In the genomic region with DNA sequence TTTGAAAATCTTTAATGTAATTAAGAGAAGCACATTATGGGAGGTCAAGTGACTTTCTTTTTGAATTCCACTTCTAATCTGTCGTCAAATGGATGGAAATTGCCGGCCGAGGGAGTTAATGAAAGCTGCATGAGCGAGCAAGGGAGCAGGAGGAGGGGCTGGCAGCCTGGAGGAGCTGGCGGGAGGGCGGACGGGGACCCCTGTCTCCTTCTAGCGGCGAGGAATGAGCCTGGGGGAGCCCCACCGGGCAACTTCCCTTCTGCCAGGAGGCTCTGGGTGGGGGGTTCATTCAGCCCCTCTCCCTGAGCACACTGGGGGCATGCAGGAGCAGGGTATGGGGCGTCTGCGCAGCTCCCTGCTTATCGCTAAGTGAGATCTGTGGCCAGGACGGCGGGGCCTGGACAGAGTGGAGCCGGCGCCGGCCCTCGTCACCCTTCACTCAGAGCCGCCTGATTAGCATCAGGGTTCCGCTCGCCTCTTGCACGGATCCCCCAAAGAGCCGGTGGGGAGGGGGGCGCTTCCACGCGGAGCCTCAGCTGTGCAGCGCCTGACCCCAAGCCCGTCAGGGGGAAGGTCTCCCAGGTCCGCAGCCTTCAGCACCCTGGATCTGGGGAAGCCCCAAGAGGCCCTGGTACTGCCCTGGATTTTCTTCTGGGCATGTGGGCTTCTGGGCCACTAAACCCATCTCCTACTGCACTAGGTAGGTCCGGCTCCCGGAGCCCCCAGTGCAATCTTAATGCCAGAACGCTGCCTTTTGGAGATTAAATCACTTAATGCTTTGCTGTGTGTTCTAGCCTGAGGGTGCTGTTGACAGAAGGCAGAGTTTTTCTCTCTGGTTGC, we compare ENCODE assay signal across 15 cellular contexts.
DNase-seq lines count a peak whose midpoint lies in the region; ATAC-seq and TF ChIP-seq lines count a peak whose summit lies in the region.
"Had no signal": no experiment of that assay in that cellular context is flagged by ENCODE, and none has a peak within 500 bp of the region (broad histone marks: within the 10 kb centered on the region; RNA-seq: fewer than 3 reads in every experiment).

No MANE protein-coding gene starts in this region.

- H3K36me3 Mint-ChIP-seq in neural progenitor cell = no peaks in the 10 kb centered on the region
- H3K36me3 Mint-ChIP-seq: CD4-positive, alpha-beta memory T cell had no signal

- H3K9me3 ChIP-seq in neural progenitor cell (ENCODE audit: low read depth) (no peaks in the 10 kb centered on the region), aorta (ENCODE audit: control insufficient read depth, low read length) (no peaks in the 10 kb centered on the region)

- 87 to 88% methylated on average over 33 of the region's 33 CpGs for WGBS in aorta, 2 donors

- H3K79me2 ChIP-seq in neural progenitor cell (ENCODE audit: low read depth) = no peaks in the 10 kb centered on the region

- H3K27ac Mint-ChIP-seq in neural progenitor cell = peak overlapping the region; percentile 42
- H3K27ac Mint-ChIP-seq: CD4-positive, alpha-beta memory T cell; stimulated activated naive CD8-positive, alpha-beta T cell treated with anti-CD3 and anti-CD28 coated beads, Interleukin-15, Interleukin-2, amounts not matched to agents 100 ng/mL and 50 ng/mL, for 24 hours had no signal

- no peak overlapping the region for H3K9ac ChIP-seq in neural progenitor cell

- DNase-seq in Right ventricle myocardium superior (no peak), Right ventricle myocardium inferior (ENCODE audit: missing footprints) (no peak), fibroblast of villous mesenchyme (ENCODE audit: low read depth) (peak; percentile 45), neural progenitor cell (ENCODE audit: low spot score) (no peak), aorta (no peak), DMS153 treated with DMSO at 0.1 percent for 48 hours (lab: John Stamatoyannopoulos, UW; ENCODE audit: unreplicated experiment) (no peak), NCI-H510A (lab: John Stamatoyannopoulos, UW) (no peak), hepatic stellate cell (ENCODE audit: low spot score) (no peak)
- DNase-seq: activated CD4-positive, CD25-positive, alpha-beta regulatory T cell; activated gamma-delta T cell; CD4-positive, alpha-beta memory T cell; NCI-H1694; NCI-H524; PC-9 had no signal

- H3K36me3 ChIP-seq in neural progenitor cell (no peaks in the 10 kb centered on the region), aorta (ENCODE audit: control insufficient read depth in 1 of 2, insufficient read depth in 2 of 2, low read length in 1 of 2) (no peaks in the 10 kb centered on the region)

- intact Hi-C loops in Right ventricle myocardium superior (cut with DNase I) (no loop called here), Right ventricle myocardium inferior (cut with DNase I) (no loop called here), aorta (cut with DNase I) (no loop called here)

- H3K27me3 ChIP-seq in neural progenitor cell (no peaks in the 10 kb centered on the region), aorta (ENCODE audit: control insufficient read depth in 1 of 2, insufficient read depth in 2 of 2, low read length in 1 of 2) (no peaks in the 10 kb centered on the region)

- H3K4me3 Mint-ChIP-seq in neural progenitor cell = no peak overlapping the region
- H3K4me3 Mint-ChIP-seq: CD4-positive, alpha-beta memory T cell; stimulated activated naive CD8-positive, alpha-beta T cell treated with anti-CD3 and anti-CD28 coated beads, Interleukin-15, Interleukin-2, amounts not matched to agents 100 ng/mL and 50 ng/mL, for 24 hours had no signal

- peaks cover 9% of the 10 kb centered on the region for H3K27me3 Mint-ChIP-seq in neural progenitor cell (ENCODE audit: insufficient read depth, low read depth)
- H3K27me3 Mint-ChIP-seq: stimulated activated naive CD8-positive, alpha-beta T cell treated with anti-CD3 and anti-CD28 coated beads, Interleukin-15, Interleukin-2, amounts not matched to agents 100 ng/mL and 50 ng/mL, for 24 hours had no signal

- no peak overlapping the region for H3K4me2 ChIP-seq in neural progenitor cell
- H3K4me2 ChIP-seq: PC-9 had no signal

- no peak for TF ChIP-seq CTCF in fibroblast of villous mesenchyme (IDR thresholded peaks at IDR 0.05; ENCODE audit: insufficient read depth, low read depth, low read length)
- TF ChIP-seq CTCF in neural progenitor cell (IDR thresholded peaks at IDR 0.05) = no peak

- peak overlapping the region; percentile 9 for H2AFZ ChIP-seq in neural progenitor cell (replicated peaks)
- H2AFZ ChIP-seq: PC-9 had no signal

- H4K20me1 ChIP-seq in neural progenitor cell (ENCODE audit: low read depth) = no peaks in the 10 kb centered on the region

- peaks cover 7% of the 10 kb centered on the region for H3K9me3 Mint-ChIP-seq in neural progenitor cell

- peaks cover 47% of the 10 kb centered on the region for H3K4me1 Mint-ChIP-seq in neural progenitor cell
- H3K4me1 Mint-ChIP-seq: CD4-positive, alpha-beta memory T cell had no signal

- H3K27ac ChIP-seq in neural progenitor cell (no peak overlapping the region), aorta (ENCODE audit: low read depth in 1 of 2, low read length in 2 of 2) (no peak overlapping the region)
- H3K27ac ChIP-seq: PC-9 had no signal

- H3K4me1 ChIP-seq in neural progenitor cell (peaks cover 28% of the 10 kb centered on the region), aorta (ENCODE audit: control insufficient read depth in 1 of 2, insufficient read depth in 2 of 2, low read length in 2 of 2) (no peaks in the 10 kb centered on the region)

- H3F3A ChIP-seq in neural progenitor cell (ENCODE audit: low read depth) = no peaks in the 10 kb centered on the region

- ATAC-seq in Right ventricle myocardium superior (ENCODE audit: poor library complexity) (peak; percentile 36), Right ventricle myocardium inferior (no peak), aorta (ENCODE audit: low FRiP score) (peak; percentile 49)

- H3K4me3 ChIP-seq in fibroblast of villous mesenchyme (ENCODE audit: low read depth, low read length) (no peak overlapping the region), neural progenitor cell (no peak overlapping the region), aorta (ENCODE audit: low read length in 2 of 2) (no peak overlapping the region)
- H3K4me3 ChIP-seq: PC-9 had no signal
